8 cellular contexts compared by ENCODE assay signal in genomic region chr1:119582801-119583200, GRCh38.
A peak's percentile ranks its signal among the peaks of the same experiment; 100 is the strongest.
DNase-seq lines count a peak whose midpoint lies in the region; ATAC-seq, FAIRE-seq and TF ChIP-seq lines count a peak whose summit lies in the region.

No MANE protein-coding gene starts in this region.

- H3K36me3 Mint-ChIP-seq in activated T-cell treated with anti-CD3 and anti-CD28 coated beads, Interleukin-2, amount 50 U/mL, for 72 hours (ENCODE audit: insufficient read depth in 2 of 2) = no peaks in the 10 kb centered on the region

- no peak overlapping the region for H3K4me3 ChIP-seq in skeletal muscle cell (ENCODE audit: low read depth, low read length)

- H3K4me1 Mint-ChIP-seq in activated T-cell treated with anti-CD3 and anti-CD28 coated beads, Interleukin-2, amount 50 U/mL, for 72 hours (ENCODE audit: low read depth) = no peaks in the 10 kb centered on the region

- no peak for FAIRE-seq in D721Med (lab: Jason Lieb, UNC)

- H3K27me3 Mint-ChIP-seq in activated T-cell treated with anti-CD3 and anti-CD28 coated beads, Interleukin-2, amount 50 U/mL, for 72 hours (ENCODE audit: low read depth) = no peaks in the 10 kb centered on the region

- peaks cover 0 to 2% of the 10 kb centered on the region in 2 donors for H3K9me3 Mint-ChIP-seq in activated T-cell treated with anti-CD3 and anti-CD28 coated beads, Interleukin-2, amount 50 U/mL, for 72 hours

- intact Hi-C loops in left ventricle myocardium superior (cut with micrococcal nuclease) = no loop called here

- no peak for DNase-seq in D721Med (ENCODE audit: insufficient read length, low spot score)
- DNase-seq in HCEC 1CT = peak; percentile 37
- peak; percentile 46 for DNase-seq in NCI-H345 treated with DMSO at 0.1 percent for 48 hours (lab: John Stamatoyannopoulos, UW; ENCODE audit: unreplicated experiment)
- peak; percentile 15 to 24 for DNase-seq in activated T-cell treated with anti-CD3 and anti-CD28 coated beads, Interleukin-2, amount 50 U/mL, for 72 hours
- DNase-seq in left ventricle myocardium superior = peak; percentile 44
- DNase-seq in skeletal muscle cell (ENCODE audit: low read depth) = peak; percentile 23

- H3K4me3 Mint-ChIP-seq in activated T-cell treated with anti-CD3 and anti-CD28 coated beads, Interleukin-2, amount 50 U/mL, for 72 hours = no peak overlapping the region

- no peak overlapping the region for H3K27ac Mint-ChIP-seq in activated T-cell treated with anti-CD3 and anti-CD28 coated beads, Interleukin-2, amount 50 U/mL, for 72 hours

- ATAC-seq in activated T-cell treated with anti-CD3 and anti-CD28 coated beads, Interleukin-2, amount 50 U/mL, for 72 hours (replicated peaks in 1 of 2) = peak; percentile 29 to 48
- peak; percentile 92 for ATAC-seq in left ventricle myocardium superior
- ATAC-seq in HG02870 (IDR thresholded peaks at IDR 0.05; ENCODE audit: unreplicated experiment) = no peak
- no peak for ATAC-seq in HG03108 (IDR thresholded peaks at IDR 0.05; ENCODE audit: unreplicated experiment)

- TF ChIP-seq CTCF in D721Med (IDR thresholded peaks at IDR 0.05; ENCODE audit: insufficient read depth, missing control alignments) = peak; percentile 45

Comparison
In these comparisons a context has a peak if more than half of its experiments do, and no peak if none do; other contexts are left out.
1. ATAC-seq: peak in activated T-cell treated with anti-CD3 and anti-CD28 coated beads, Interleukin-2, amount 50 U/mL, for 72 hours (2 of 2) and left ventricle myocardium superior (single experiment); none in HG02870 (single experiment) and HG03108 (single experiment).